ENCODE assay signal across 9 cellular contexts in the genomic region with DNA sequence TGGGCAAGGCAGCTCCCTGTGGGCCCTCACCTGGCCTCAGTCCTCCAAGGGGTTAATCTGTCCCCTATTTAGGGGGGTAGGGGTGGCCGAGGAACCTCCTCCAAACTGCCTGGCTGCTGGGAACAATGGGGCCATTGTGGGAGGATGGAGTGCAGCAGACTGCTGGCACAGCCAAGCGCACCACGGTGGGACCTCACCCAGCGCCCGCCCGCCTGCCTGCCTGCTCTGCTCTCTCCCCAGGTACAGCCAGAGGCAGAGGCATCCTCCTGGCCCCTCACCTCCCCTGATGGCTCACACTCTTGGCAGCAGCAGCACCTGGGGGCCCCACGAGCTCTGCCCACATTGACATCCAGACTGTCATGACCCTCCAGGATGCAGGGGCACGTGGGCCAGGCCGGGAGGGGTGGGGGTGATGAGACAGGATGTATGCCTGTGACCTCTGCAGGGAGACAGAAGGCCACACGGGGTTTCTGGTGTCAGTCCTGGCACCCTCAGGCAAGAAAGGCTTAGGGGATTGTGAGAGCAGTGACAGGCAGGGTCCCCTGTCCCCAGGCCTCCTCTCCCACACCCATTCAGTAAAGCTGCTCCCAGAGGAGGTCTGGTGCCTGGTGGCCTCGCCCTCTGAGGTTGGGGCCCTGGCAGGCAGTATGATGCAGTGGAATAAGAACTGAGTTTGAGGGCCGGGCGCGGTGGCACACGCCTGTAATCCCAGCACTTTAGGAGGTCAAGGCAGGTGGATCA. TPM values are rescaled to one million over a fixed set of nuclear protein-coding genes. Genes with fewer than 3 reads are reported as not detected.
DNase-seq lines count a peak whose midpoint lies in the region; ATAC-seq and TF ChIP-seq lines count a peak whose summit lies in the region.
"Had no signal": no experiment of that assay in that cellular context is flagged by ENCODE, and none has a peak within 500 bp of the region (broad histone marks: within the 10 kb centered on the region; RNA-seq: fewer than 3 reads in every experiment).

No MANE protein-coding gene starts in this region.

- H3K36me3 ChIP-seq in BE2C = no peaks in the 10 kb centered on the region; the same call in 1 of the 2 replicates
- no peaks in the 10 kb centered on the region for H3K36me3 ChIP-seq in HUES6 (ENCODE audit: control insufficient read depth, insufficient read depth, low read length)
- no peaks in the 10 kb centered on the region for H3K36me3 ChIP-seq in esophagus squamous epithelium
- H3K36me3 ChIP-seq in psoas muscle (ENCODE audit: insufficient read depth in 1 of 2, low read depth in 1 of 2) = no peaks in the 10 kb centered on the region

- H3K27ac ChIP-seq in HUES6 (ENCODE audit: low read depth, low read length) (0 out of 2 replicates have a peak overlapping the region, but pooled peaks have one; percentile 11), esophagus squamous epithelium (peak overlapping the region; percentile 95 to 100 (median 98)), psoas muscle (peak overlapping the region; percentile 98)

- 14 to 35% methylated on average over 6 to 7 of the region's 15 CpGs for WGBS in esophagus squamous epithelium, 2 donors
- 18 to 24% (median 22%) methylated on average over 12 to 15 of the region's 15 CpGs for WGBS in psoas muscle, 3 donors

- ATAC-seq in psoas muscle = no peak
- ATAC-seq in HG02885 (IDR thresholded peaks at IDR 0.05; ENCODE audit: poor library complexity, unreplicated experiment) = no peak

- H3K9ac ChIP-seq in HUES6 (ENCODE audit: low read length) = peak overlapping the region; percentile 27

- no peak overlapping the region for H3K4me3 ChIP-seq in BE2C (ENCODE audit: low read depth, low read length)
- no peak overlapping the region for H3K4me3 ChIP-seq in HUES6 (ENCODE audit: low read depth, low read length)
- H3K4me3 ChIP-seq in esophagus squamous epithelium = peak overlapping the region in 3 of 4 donors; percentile 5 to 60 (median 39)
- H3K4me3 ChIP-seq in psoas muscle = peak overlapping the region; percentile 64

- TF ChIP-seq POLR2A in esophagus squamous epithelium (IDR thresholded peaks at IDR 0.05) = no peak

- H3K27me3 ChIP-seq in BE2C (no peaks in the 10 kb centered on the region), HUES6 (ENCODE audit: control insufficient read depth, insufficient read depth, low read length) (no peaks in the 10 kb centered on the region; the same call in 1 of the 2 replicates), esophagus squamous epithelium (no peaks in the 10 kb centered on the region), psoas muscle (ENCODE audit: insufficient read depth in 3 of 3, low read length in 2 of 3) (no peaks in the 10 kb centered on the region)

- TF ChIP-seq CTCF in BE2C (IDR thresholded peaks at IDR 0.05; ENCODE audit: low read depth, low read length) (no peak), esophagus squamous epithelium (IDR thresholded peaks at IDR 0.05) (no peak), psoas muscle (IDR thresholded peaks at IDR 0.05) (no peak)

- intact Hi-C loops in esophagus squamous epithelium (cut with DNase I) = no loop called here
- intact Hi-C loops in psoas muscle (cut with DNase I) = no loop called here

- H3K4me1 ChIP-seq in BE2C (peaks cover 78% of the 10 kb centered on the region), HUES6 (ENCODE audit: control insufficient read depth, insufficient read depth, low read length) (peaks cover 84% of the 10 kb centered on the region), esophagus squamous epithelium (peaks cover 94 to 100% (median 98%) of the 10 kb centered on the region in 3 donors), psoas muscle (peaks cover 93% of the 10 kb centered on the region)

- DNase-seq in BE2C (peak; percentile 64), esophagus squamous epithelium (lab: John Stamatoyannopoulos, UW) (no peak), psoas muscle (peak; percentile 21 to 72), 8988T (no peak), AG20443 (ENCODE audit: low spot score) (no peak)
- DNase-seq in activated CD8-positive, alpha-beta memory T cell treated with anti-CD3 and anti-CD28 coated beads, Interleukin-2, amount 50 U/mL, for 4 hours = peak; percentile 62

- no peaks in the 10 kb centered on the region for H3K9me3 ChIP-seq in BE2C
- no peaks in the 10 kb centered on the region for H3K9me3 ChIP-seq in HUES6 (ENCODE audit: control insufficient read depth, insufficient read depth, low read depth, low read length)
- no peaks in the 10 kb centered on the region for H3K9me3 ChIP-seq in esophagus squamous epithelium
- no peaks in the 10 kb centered on the region for H3K9me3 ChIP-seq in psoas muscle

RNA-seq across cellular contexts. Expression of gene BCL9L, which starts 11.4 kb away (rescaled TPM):
- 104 TPM for polyA plus RNA-seq in BE2C (2012; ENCODE audit: insufficient read depth, insufficient read length, low read depth)
- total RNA-seq in esophagus squamous epithelium (10 to 100 TPM; 16.4 to 29.6 (median 18.9) TPM), psoas muscle (100 to 1,000 TPM in 1 of 4 donors, 10 to 100 TPM in 3; 52.4 to 124 (median 68.0) TPM)
- polyA plus RNA-seq in psoas muscle = 10 to 100 TPM in 1 of 3 donors, 1 to 10 TPM in 2; 8.1 to 31.2 (median 8.6) TPM

RNA-seq across cellular contexts. Expression of gene CXCR5, which starts 30.7 kb away (rescaled TPM):
- polyA plus RNA-seq in BE2C (2012; ENCODE audit: insufficient read depth, insufficient read length, low read depth) = not detected
- under 1 TPM in 1 of 4 donors, not detected in 3; 0.06 TPM for total RNA-seq in esophagus squamous epithelium
- total RNA-seq in psoas muscle = under 1 TPM in 1 of 4 donors, not detected in 3; 0.17 TPM
- polyA plus RNA-seq in psoas muscle = under 1 TPM; 0.14 to 0.25 (median 0.21) TPM
- total RNA-seq: fibroblast of villous mesenchyme had no signal

RNA-seq across cellular contexts. Expression of gene UPK2, which starts 41.8 kb away (rescaled TPM):
- polyA plus RNA-seq in BE2C (2012; ENCODE audit: insufficient read depth, insufficient read length, low read depth) = 0.94 TPM
- under 1 TPM in 1 of 4 donors, not detected in 3; 0.57 TPM for total RNA-seq in esophagus squamous epithelium
- total RNA-seq in psoas muscle = not detected
- under 1 TPM in 1 of 3 donors, not detected in 2; 0.23 TPM for polyA plus RNA-seq in psoas muscle
- total RNA-seq: fibroblast of villous mesenchyme had no signal

RNA-seq across cellular contexts. Expression of gene FOXR1, which starts 57.2 kb away (rescaled TPM):
- polyA plus RNA-seq in BE2C (2012; ENCODE audit: insufficient read depth, insufficient read length, low read depth) = not detected
- not detected for total RNA-seq in esophagus squamous epithelium
- not detected for total RNA-seq in psoas muscle
- not detected for polyA plus RNA-seq in psoas muscle
- total RNA-seq: fibroblast of villous mesenchyme had no signal

Comparison
In these comparisons a context has a peak if more than half of its experiments do, and no peak if none do; other contexts are left out.
1. DNase-seq: peak in BE2C (single experiment), activated CD8-positive, alpha-beta memory T cell treated with anti-CD3 and anti-CD28 coated beads, Interleukin-2, amount 50 U/mL, for 4 hours (single experiment) and psoas muscle (2 of 2); none in esophagus squamous epithelium (single experiment), 8988T (single experiment) and AG20443 (single experiment).
2. H3K4me3 ChIP-seq: peak in esophagus squamous epithelium (3 of 4) and psoas muscle (single experiment); none in BE2C (single experiment) and HUES6 (single experiment).
3. H3K27ac ChIP-seq: peak in every context shown above with its lines; median percentile 98 in psoas muscle; 98 in esophagus squamous epithelium; 11 in HUES6.